ENCODE assay signal across 28 cellular contexts in genomic region chr11:118694771-118695170, GRCh38. TPM values are rescaled to one million over a fixed set of nuclear protein-coding genes. Genes with fewer than 3 reads are reported as not detected.
DNase-seq lines count a peak whose midpoint lies in the region; ATAC-seq, FAIRE-seq and TF ChIP-seq lines count a peak whose summit lies in the region.
"Had no signal": no experiment of that assay in that cellular context is flagged by ENCODE, and none has a peak within 500 bp of the region (broad histone marks: within the 10 kb centered on the region; RNA-seq: fewer than 3 reads in every experiment).

No MANE protein-coding gene starts in this region.

- H3K9ac ChIP-seq in H1 (replicated peaks in 1 of 4; ENCODE audit: extremely low read depth in 1 of 4, low read depth in 3 of 4, low read length in 3 of 4) = no peak overlapping the region
- H3K9ac ChIP-seq: BLaER1, KMS-11 had no signal

- POLR2A ChIA-PET in CD4-positive, alpha-beta memory T cell (lab: Charles Lee; ENCODE audit: partially characterized antibody) = interaction anchor here (1.1 to 8.7 kb wide), 5 partner anchors 11 to 199 kb away, joined by 3 to 98 read pairs (median 7); partner anchors contain the start of gene DDX6
- POLR2A ChIA-PET in T-cell (lab: Charles Lee) = interaction anchor here in 1 of 2 donors (0.6 kb wide), 1 partner anchor 48 kb away, joined by 5 read pairs; no protein-coding TSS in a partner anchor
- POLR2A ChIA-PET in H1 (lab: Charles Lee; ENCODE audit: partially characterized antibody) = interaction anchor here (0.6 to 7.0 kb wide), 7 partner anchors 17 to 173 kb away, joined by 3 to 46 read pairs (median 4); partner anchors contain the start of gene DDX6

- TF ChIP-seq RAD21 in H1 (IDR thresholded peaks at IDR 0.05 in 1 of 2, conservative IDR thresholded peaks at IDR 0.05 in 1 of 2; ENCODE audit: low read depth in 2 of 2, low read length in 2 of 2) = no peak

- no peaks in the 10 kb centered on the region for H3K79me2 ChIP-seq in H1 (ENCODE audit: control insufficient read depth in 1 of 2, insufficient read depth in 2 of 2, low read length in 2 of 2)

- H4K91ac ChIP-seq in H1 (replicated peaks; ENCODE audit: insufficient read length, low read length) = no peak overlapping the region

- no peak overlapping the region for H3K27ac ChIP-seq in CD4-positive, alpha-beta memory T cell (ENCODE audit: low read depth, low read length)
- H3K27ac ChIP-seq in H1 (ENCODE audit: low read depth, low read length) (no peak overlapping the region), gastroesophageal sphincter (no peak overlapping the region)
- H3K27ac ChIP-seq: BLaER1, HL-60, KMS-11, SK-N-MC had no signal

- H3K56ac ChIP-seq in H1 (replicated peaks; ENCODE audit: insufficient read length, low read depth, low read length) = no peak overlapping the region

- H2BK12ac ChIP-seq in H1 (ENCODE audit: low read depth, low read length) = peak overlapping the region; percentile 22; the same call in 1 of the 2 replicates

- 95% methylated on average over 11 of the region's 11 CpGs; no CpG with 5 or more reads in 1 of the 2 experiments for WGBS in H1 (ENCODE audit: extremely low coverage in 1 of 2, insufficient coverage in 1 of 2, insufficient read length in 1 of 2, insufficient replicate concordance in 2 of 2, low coverage in 1 of 2, low lambda C conversion rate in 2 of 2, missing lambda C conversion rate in 1 of 2), 2 experiments
- 90% methylated on average over 2 of the region's 11 CpGs; no CpG with 5 or more reads in 1 of the 2 donors for WGBS in gastroesophageal sphincter (ENCODE audit: low coverage in 1 of 2), 2 donors

- H3K4me2 ChIP-seq in H1 (ENCODE audit: insufficient read depth in 1 of 2, low read depth in 2 of 2, low read length in 2 of 2) = no peak overlapping the region
- H3K4me2 ChIP-seq: GM23338 had no signal

- no peaks in the 10 kb centered on the region for H3K79me1 ChIP-seq in H1 (ENCODE audit: low read depth, low read length)

- no peak overlapping the region for H2BK120ac ChIP-seq in H1 (replicated peaks; ENCODE audit: low read depth, low read length)

- peaks cover 45 to 95% (median 63%) of the 10 kb centered on the region in 4 donors for H3K4me1 Mint-ChIP-seq in CD4-positive, alpha-beta memory T cell
- H3K4me1 Mint-ChIP-seq in T-cell = peaks cover 74 to 92% (median 83%) of the 10 kb centered on the region in 3 donors
- H3K4me1 Mint-ChIP-seq in Calu3 (ENCODE audit: low read depth, unreplicated experiment) = no peaks in the 10 kb centered on the region

- H3K4me3 Mint-ChIP-seq in CD4-positive, alpha-beta memory T cell = no peak overlapping the region
- H3K4me3 Mint-ChIP-seq in T-cell (peak overlapping the region in 1 of 3 donors; percentile 15), Calu3 (ENCODE audit: low read depth, unreplicated experiment) (no peak overlapping the region)
- H3K4me3 Mint-ChIP-seq: GM23338, HFFc6, IgD-negative memory B cell had no signal

- no TSS peak for BruUV-seq in Calu3 (replicated peaks; lab: Mats Ljungman, UMichigan)

- H3K36me3 ChIP-seq in CD4-positive, alpha-beta memory T cell (ENCODE audit: insufficient read depth, low read length) = no peaks in the 10 kb centered on the region
- H3K36me3 ChIP-seq in H1 (ENCODE audit: control insufficient read depth in 2 of 4, insufficient read depth in 4 of 4, low read length in 3 of 4) = no peaks in the 10 kb centered on the region
- H3K36me3 ChIP-seq in gastroesophageal sphincter = no peaks in the 10 kb centered on the region
- H3K36me3 ChIP-seq: BLaER1, HAP-1 had no signal

- no peaks in the 10 kb centered on the region for H3K36me3 Mint-ChIP-seq in CD4-positive, alpha-beta memory T cell
- no peaks in the 10 kb centered on the region for H3K36me3 Mint-ChIP-seq in T-cell
- H3K36me3 Mint-ChIP-seq in Calu3 (ENCODE audit: insufficient read depth, unreplicated experiment) = peaks cover 3% of the 10 kb centered on the region
- H3K36me3 Mint-ChIP-seq: IgD-negative memory B cell had no signal

- no peak overlapping the region for H3K18ac ChIP-seq in H1 (ENCODE audit: extremely low read depth, low read length)

- peaks cover 0 to 4% (median 0%) of the 10 kb centered on the region in 8 donors for H3K9me3 Mint-ChIP-seq in CD4-positive, alpha-beta memory T cell
- no peaks in the 10 kb centered on the region for H3K9me3 Mint-ChIP-seq in T-cell
- no peaks in the 10 kb centered on the region for H3K9me3 Mint-ChIP-seq in Calu3 (ENCODE audit: low read depth, unreplicated experiment)
- H3K9me3 Mint-ChIP-seq: HFFc6, IgD-negative memory B cell had no signal

- intact Hi-C loops in CD4-positive, alpha-beta memory T cell (cut with micrococcal nuclease) = loop anchor here (5.0 kb wide), 1 partner anchor 78 kb away; no protein-coding TSS in a partner anchor
- intact Hi-C loops in posterior vena cava (cut with DNase I) = loop anchor here in 1 of 2 donors (10.0 kb wide), 1 partner anchor 240 kb away; no protein-coding TSS in a partner anchor
- intact Hi-C loops in Calu3 (cut with micrococcal nuclease; ENCODE audit: unreplicated experiment) = no loop called here

- H2AFZ ChIP-seq in H1 (ENCODE audit: low read length) = no peak overlapping the region
- H2AFZ ChIP-seq: GM23338 had no signal

- no peaks in the 10 kb centered on the region for H4K20me1 ChIP-seq in H1 (replicated peaks in 1 of 2; ENCODE audit: control insufficient read depth in 1 of 2, insufficient read depth in 2 of 2, low read length in 2 of 2)

- H2BK15ac ChIP-seq in H1 (ENCODE audit: low read length) = peak overlapping the region; percentile 7

- H4K5ac ChIP-seq in H1 (ENCODE audit: insufficient read length, low read depth, low read length) = no peak overlapping the region

- H3K23ac ChIP-seq in H1 (ENCODE audit: insufficient read length) = no peak overlapping the region

- H3K4me3 ChIP-seq in CD4-positive, alpha-beta memory T cell (ENCODE audit: low read length in 2 of 2) = no peak overlapping the region
- no peak overlapping the region for H3K4me3 ChIP-seq in H1 (ENCODE audit: extremely low read depth in 1 of 4, insufficient read depth in 2 of 4, low read depth in 3 of 4, low read length in 4 of 4)
- H3K4me3 ChIP-seq in gastroesophageal sphincter = no peak overlapping the region
- H3K4me3 ChIP-seq: BLaER1, GM23338, HAP-1, SK-N-MC had no signal

- H4K8ac ChIP-seq in H1 (ENCODE audit: extremely low read depth, insufficient read depth, low read length) = no peak overlapping the region

- H3K27me3 ChIP-seq in CD4-positive, alpha-beta memory T cell (ENCODE audit: insufficient read depth, low read length) = no peaks in the 10 kb centered on the region
- H3K27me3 ChIP-seq in H1 (replicated peaks in 1 of 4; ENCODE audit: control insufficient read depth in 3 of 4, extremely low read depth in 1 of 4, insufficient read depth in 3 of 4, low read length in 3 of 4) (no peaks in the 10 kb centered on the region), gastroesophageal sphincter (no peaks in the 10 kb centered on the region)
- H3K27me3 ChIP-seq: BLaER1 had no signal

- no peaks in the 10 kb centered on the region for H3K27me3 Mint-ChIP-seq in CD4-positive, alpha-beta memory T cell
- H3K27me3 Mint-ChIP-seq in T-cell (no peaks in the 10 kb centered on the region), Calu3 (ENCODE audit: unreplicated experiment) (no peaks in the 10 kb centered on the region)
- H3K27me3 Mint-ChIP-seq: IgD-negative memory B cell had no signal

- no peaks in the 10 kb centered on the region for H3K23me2 ChIP-seq in H1 (ENCODE audit: low read depth, low read length)

- peaks cover 95% of the 10 kb centered on the region for H3K4me1 ChIP-seq in CD4-positive, alpha-beta memory T cell (ENCODE audit: insufficient read depth, low read length)
- H3K4me1 ChIP-seq in H1 (replicated peaks in 1 of 4; ENCODE audit: control insufficient read depth in 3 of 4, insufficient read depth in 4 of 4, low read length in 3 of 4) (peaks cover 0 to 22% (median 13%) of the 10 kb centered on the region in 4 experiments; a peak in 6 of 7 replicates), gastroesophageal sphincter (peaks cover 0 to 9% (median 0%) of the 10 kb centered on the region in 3 donors)

- CTCF ChIA-PET in CD4-positive, alpha-beta memory T cell (lab: Charles Lee; ENCODE audit: partially characterized antibody) = interaction anchor here (0.8 to 12.6 kb wide), 3 partner anchors 11 to 236 kb away, joined by 3 to 149 read pairs (median 4); partner anchors contain the start of gene DDX6
- CTCF ChIA-PET in T-cell (lab: Charles Lee) = interaction anchor here in 1 of 2 donors (0.7 kb wide), 1 partner anchor 249 kb away, joined by 4 read pairs; no protein-coding TSS in a partner anchor
- CTCF ChIA-PET in H1 (lab: Charles Lee; ENCODE audit: partially characterized antibody) = interaction anchor here (0.6 to 11.0 kb wide), 7 partner anchors 14 to 901 kb away, joined by 3 to 102 read pairs (median 5); no protein-coding TSS in a partner anchor
- CTCF ChIA-PET in Calu3 (lab: Charles Lee) = interaction anchor here (0.7 kb wide), 1 partner anchor 323 kb away, joined by 3 read pairs; no protein-coding TSS in a partner anchor

- TF ChIP-seq POLR2A in H1 (IDR thresholded peaks at IDR 0.05; ENCODE audit: control extremely low read depth in 1 of 2, low read depth in 2 of 2, low read length in 2 of 2) = no peak
- TF ChIP-seq POLR2A in gastroesophageal sphincter (IDR thresholded peaks at IDR 0.05) = no peak

- TF ChIP-seq EP300 in H1 (IDR thresholded peaks at IDR 0.05; ENCODE audit: borderline replicate concordance in 1 of 2, low read depth in 2 of 2, low read length in 2 of 2) (no peak), gastroesophageal sphincter (IDR thresholded peaks at IDR 0.05) (no peak)

- no peak for TF ChIP-seq CTCF in H1 (IDR thresholded peaks at IDR 0.05; ENCODE audit: control extremely low read depth in 1 of 3, insufficient read depth in 1 of 3, low read depth in 1 of 3, low read length in 3 of 3)
- no peak for TF ChIP-seq CTCF in gastroesophageal sphincter (IDR thresholded peaks at IDR 0.05)
- no peak for TF ChIP-seq CTCF in Calu3 (IDR thresholded peaks at IDR 0.05; ENCODE audit: unreplicated experiment)

- H3K27ac Mint-ChIP-seq in CD4-positive, alpha-beta memory T cell = peak overlapping the region in 6 of 7 donors; percentile 36 to 91 (median 71)
- peak overlapping the region; percentile 44 to 76 for H3K27ac Mint-ChIP-seq in T-cell
- no peak overlapping the region for H3K27ac Mint-ChIP-seq in Calu3 (ENCODE audit: unreplicated experiment)
- H3K27ac Mint-ChIP-seq: GM23338, HFFc6 had no signal

- no peak overlapping the region for H2BK5ac ChIP-seq in H1 (ENCODE audit: low read depth, low read length)

- ATAC-seq in T-cell (replicated peaks in 1 of 4) = no peak
- no peak for ATAC-seq in HG03432 (IDR thresholded peaks at IDR 0.05; ENCODE audit: unreplicated experiment)
- no peak for ATAC-seq in gastroesophageal sphincter
- ATAC-seq: GM23338 had no signal

- peak overlapping the region; percentile 30 for H3K4ac ChIP-seq in H1 (replicated peaks; ENCODE audit: insufficient read length, low read depth, low read length)

- H3K9me3 ChIP-seq in CD4-positive, alpha-beta memory T cell (ENCODE audit: control insufficient read depth in 1 of 2, low read length in 2 of 2) = no peaks in the 10 kb centered on the region
- no peaks in the 10 kb centered on the region; a peak in 1 of 4 replicates for H3K9me3 ChIP-seq in H1 (ENCODE audit: insufficient read depth in 2 of 2, low read depth in 1 of 2, low read length in 1 of 2)
- no peaks in the 10 kb centered on the region for H3K9me3 ChIP-seq in gastroesophageal sphincter
- H3K9me3 ChIP-seq: HAP-1 had no signal

- no peak for DNase-seq in CD4-positive, alpha-beta memory T cell
- no peak for DNase-seq in T-cell
- no peak for DNase-seq in H1 (ENCODE audit: low read depth in 1 of 2, low spot score in 2 of 2)
- peak; percentile 24 for DNase-seq in posterior vena cava (ENCODE audit: low spot score)
- no peak for DNase-seq in Calu3
- DNase-seq: HFFc6, NCI-H1048, NCI-H1417, NCI-H1694, NCI-H2029 treated with DMSO at 0.1 percent for 48 hours, NCI-H2227 treated with DMSO at 0.1 percent for 48 hours, NCI-H510A, NCI-H69, OCI-M1, SIG-M5 had no signal

- H3K14ac ChIP-seq in H1 (ENCODE audit: insufficient read length) = no peak overlapping the region

- peak overlapping the region; percentile 89; the same call in 1 of the 2 replicates for H2AK5ac ChIP-seq in H1 (ENCODE audit: low read depth, low read length)

- peak overlapping the region; percentile 73; the same call in 1 of the 2 replicates for H2BK20ac ChIP-seq in H1 (ENCODE audit: low read length)

- FAIRE-seq in H1 (lab: Jason Lieb, UNC) = no peak
- FAIRE-seq: A204.1, D721Med, RCC 7860 had no signal

RNA-seq across cellular contexts. Expression of gene TREH, which starts 15.3 kb away (rescaled TPM):
- not detected for total RNA-seq in CD4-positive, alpha-beta memory T cell
- polyA plus RNA-seq in CD4-positive, alpha-beta memory T cell = not detected
- not detected for total RNA-seq in T-cell
- not detected in 2 replicates for total RNA-seq in H1 (2021; fragmentation: NEBNext Ultra II Directional; extraction: Animal tissue kit (Norgen Biotek cat#: 25700))
- polyA plus RNA-seq in H1 (2011; rRNA removed) = 0.03 TPM in 1 of 2 replicates, not detected in the other
- polyA plus RNA-seq in H1 (2011; cell fraction: cytosol; rRNA removed) = not detected
- polyA plus RNA-seq in H1 (2011; cell fraction: nucleus; rRNA removed) = 0.20 TPM
- polyA plus RNA-seq in H1 (2012, experiment 1 of 2) = 0.16 to 0.46 TPM (median 0.27 TPM) in 4 replicates
- 0.45 TPM for polyA plus RNA-seq in H1 (2012, experiment 2 of 2)
- not detected for polyA plus RNA-seq in H1 (2013, experiment 1 of 2)
- not detected for polyA plus RNA-seq in H1 (2013, experiment 2 of 2)
- not detected in 2 replicates for polyA minus RNA-seq in H1 (2011; rRNA and poly(A)+ RNA removed)
- not detected for polyA minus RNA-seq in H1 (2011; cell fraction: cytosol; rRNA and poly(A)+ RNA removed)
- polyA minus RNA-seq in H1 (2011; cell fraction: nucleus; rRNA and poly(A)+ RNA removed) = not detected
- not detected for total RNA-seq in posterior vena cava
- total RNA-seq in gastroesophageal sphincter = not detected
- 0.21 and 0.49 TPM in 2 replicates for total RNA-seq in Calu3 (2022)
- total RNA-seq: GM23338 had no signal
- polyA plus RNA-seq: AG04450, IgD-negative memory B cell had no signal
